ENCODE assay signal across 39 cellular contexts in the genomic region with DNA sequence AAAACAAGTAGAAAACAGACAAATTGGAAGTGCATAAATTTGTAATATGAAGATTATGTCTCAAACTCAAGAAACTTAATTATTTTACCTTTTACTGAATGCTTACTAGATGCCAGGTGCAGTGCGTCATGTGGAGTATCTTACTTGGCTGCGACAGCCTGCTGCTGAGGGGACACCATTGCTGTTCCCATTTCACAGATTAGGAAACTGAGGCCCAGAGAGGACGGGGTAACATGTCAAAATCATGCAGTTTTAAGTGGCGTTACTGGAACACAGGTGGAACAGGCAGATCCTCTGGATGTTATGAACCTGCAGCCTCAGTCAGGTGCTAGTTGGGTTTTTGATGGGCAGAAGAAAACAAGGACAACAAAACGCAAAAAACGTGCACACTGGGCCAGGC. TPM values are rescaled to one million over a fixed set of nuclear protein-coding genes. Genes with fewer than 3 reads are reported as not detected.
"Had no signal": no experiment of that assay in that cellular context is flagged by ENCODE, and none has a peak within 500 bp of the region (broad histone marks: within the 10 kb centered on the region; RNA-seq: fewer than 3 reads in every experiment).

No MANE protein-coding gene starts in this region.

- H3K27ac ChIP-seq: ascending aorta, cardiac muscle cell, VCaP had no signal

- FAIRE-seq: bronchial epithelial cell, TTC549 had no signal

- ATAC-seq: activated CD4-positive, alpha-beta T cell treated with anti-CD3 and anti-CD28 coated beads for 36 hours; activated CD4-positive, CD25-positive, alpha-beta regulatory T cell treated with anti-CD3 and anti-CD28 coated beads, Interleukin-2, amount 50 U/mL, for 24 hours; activated CD8-positive, alpha-beta memory T cell treated with anti-CD3 and anti-CD28 coated beads, Interleukin-2, amount 10 ng/mL, durations not matched to agents 7 days and 5 days; activated CD8-positive, alpha-beta T cell treated with anti-CD3 and anti-CD28 coated beads, Interleukin-2, amount 10 ng/mL, durations not matched to agents 7 days and 5 days; activated naive CD8-positive, alpha-beta T cell treated with anti-CD3 and anti-CD28 coated beads, Interleukin-2, amount 50 U/mL, for 24 hours had no signal

- H3K4me3 Mint-ChIP-seq: activated CD4-positive, alpha-beta memory T cell treated with anti-CD3 and anti-CD28 coated beads, Interleukin-2, amount 10 ng/mL, durations not matched to agents 7 days and 5 days; activated CD4-positive, alpha-beta T cell treated with anti-CD3 and anti-CD28 coated beads for 36 hours; activated CD4-positive, alpha-beta T cell treated with anti-CD3 and anti-CD28 coated beads, Interleukin-2, amount 10 ng/mL, durations not matched to agents 7 days and 5 days; activated CD8-positive, alpha-beta memory T cell treated with anti-CD3 and anti-CD28 coated beads, Interleukin-2, amount 10 ng/mL, durations not matched to agents 7 days and 5 days; activated CD8-positive, alpha-beta T cell treated with anti-CD3 and anti-CD28 coated beads, Interleukin-2, amount 10 ng/mL, durations not matched to agents 7 days and 5 days; activated naive CD4-positive, alpha-beta T cell treated with anti-CD3 and anti-CD28 coated beads, Interleukin-2, amount 10 ng/mL, durations not matched to agents 7 days and 5 days; activated naive CD4-positive, alpha-beta T cell treated with anti-CD3 and anti-CD28 coated beads, Interleukin-2, amount 50 U/mL, for 24 hours; activated naive CD8-positive, alpha-beta T cell; activated naive CD8-positive, alpha-beta T cell treated with anti-CD3 and anti-CD28 coated beads, Interleukin-2, amount 10 ng/mL, durations not matched to agents 7 days and 5 days; activated naive CD8-positive, alpha-beta T cell treated with anti-CD3 and anti-CD28 coated beads, Interleukin-2, amount 50 U/mL, for 24 hours; activated T-cell treated with anti-CD3 and anti-CD28 coated beads, Interleukin-2, amount 50 U/mL, for 24 hours; central memory CD8-positive, alpha-beta T cell; T-helper 1 cell treated with Interleukin-12 subunit alpha and Interleukin-12 subunit beta and Interleukin-4 antibody, amounts not matched to agents 30 μg/mL and 1 μg/mL, for 36 hours; T-helper 2 cell treated with Interferon-gamma antibody and Interleukin-4, amounts not matched to agents 5 μg/mL and 100 μg/mL, for 36 hours had no signal

- H3K27me3 ChIP-seq: ascending aorta, cardiac muscle cell had no signal

- H3K27me3 Mint-ChIP-seq: activated CD4-positive, alpha-beta T cell treated with anti-CD3 and anti-CD28 coated beads for 36 hours; activated naive CD4-positive, alpha-beta T cell treated with anti-CD3 and anti-CD28 coated beads, Interleukin-2, amount 50 U/mL, for 24 hours; activated naive CD8-positive, alpha-beta T cell; activated T-cell treated with anti-CD3 and anti-CD28 coated beads, Interleukin-2, amount 50 U/mL, for 24 hours; brain had no signal

- H3K9me3 Mint-ChIP-seq: activated CD4-positive, alpha-beta memory T cell treated with anti-CD3 and anti-CD28 coated beads, Interleukin-2, amount 10 ng/mL, durations not matched to agents 7 days and 5 days; activated CD4-positive, alpha-beta T cell treated with anti-CD3 and anti-CD28 coated beads, Interleukin-2, amount 10 ng/mL, durations not matched to agents 7 days and 5 days; activated naive CD4-positive, alpha-beta T cell treated with anti-CD3 and anti-CD28 coated beads, Interleukin-2, amount 10 ng/mL, durations not matched to agents 7 days and 5 days; activated naive CD4-positive, alpha-beta T cell treated with anti-CD3 and anti-CD28 coated beads, Interleukin-2, amount 50 U/mL, for 24 hours; activated naive CD8-positive, alpha-beta T cell treated with anti-CD3 and anti-CD28 coated beads, Interleukin-2, amount 10 ng/mL, durations not matched to agents 7 days and 5 days; activated naive CD8-positive, alpha-beta T cell treated with anti-CD3 and anti-CD28 coated beads, Interleukin-2, amount 50 U/mL, for 24 hours; activated T-cell treated with anti-CD3 and anti-CD28 coated beads, Interleukin-2, amount 50 U/mL, for 24 hours; activated T-helper 2 cell treated with anti-CD3 and anti-CD28 coated beads, Interferon-gamma antibody, Interleukin-2, Interleukin-4, amounts not matched to agents 10 μg/mL and 5 μg/mL and 100 μg/mL, durations not matched to agents 14 hours and 24 hours and 36 hours; central memory CD8-positive, alpha-beta T cell; T-helper 1 cell treated with Interleukin-12 subunit alpha and Interleukin-12 subunit beta and Interleukin-4 antibody, amounts not matched to agents 30 μg/mL and 1 μg/mL, for 36 hours; T-helper 2 cell treated with Interferon-gamma antibody and Interleukin-4, amounts not matched to agents 5 μg/mL and 100 μg/mL, for 36 hours had no signal

- H3K36me3 ChIP-seq: ascending aorta, cardiac muscle cell had no signal

- H3K9me3 ChIP-seq: ascending aorta had no signal

- H3K27ac Mint-ChIP-seq: activated CD4-positive, alpha-beta memory T cell treated with anti-CD3 and anti-CD28 coated beads, Interleukin-2, amount 10 ng/mL, durations not matched to agents 7 days and 5 days; activated CD4-positive, alpha-beta T cell treated with anti-CD3 and anti-CD28 coated beads for 36 hours; activated CD4-positive, alpha-beta T cell treated with anti-CD3 and anti-CD28 coated beads, Interleukin-2, amount 10 ng/mL, durations not matched to agents 7 days and 5 days; activated CD8-positive, alpha-beta memory T cell treated with anti-CD3 and anti-CD28 coated beads, Interleukin-2, amount 10 ng/mL, durations not matched to agents 7 days and 5 days; activated CD8-positive, alpha-beta T cell treated with anti-CD3 and anti-CD28 coated beads, Interleukin-2, amount 10 ng/mL, durations not matched to agents 7 days and 5 days; activated naive CD4-positive, alpha-beta T cell treated with anti-CD3 and anti-CD28 coated beads, Interleukin-2, amount 10 ng/mL, durations not matched to agents 7 days and 5 days; activated naive CD4-positive, alpha-beta T cell treated with anti-CD3 and anti-CD28 coated beads, Interleukin-2, amount 50 U/mL, for 24 hours; activated naive CD8-positive, alpha-beta T cell; activated naive CD8-positive, alpha-beta T cell treated with anti-CD3 and anti-CD28 coated beads, Interleukin-2, amount 10 ng/mL, durations not matched to agents 7 days and 5 days; activated naive CD8-positive, alpha-beta T cell treated with anti-CD3 and anti-CD28 coated beads, Interleukin-2, amount 50 U/mL, for 24 hours; activated T-cell treated with anti-CD3 and anti-CD28 coated beads, Interleukin-2, amount 50 U/mL, for 24 hours; activated T-helper 2 cell treated with anti-CD3 and anti-CD28 coated beads, Interferon-gamma antibody, Interleukin-2, Interleukin-4, amounts not matched to agents 10 μg/mL and 5 μg/mL and 100 μg/mL, durations not matched to agents 14 hours and 24 hours and 36 hours; brain; T-helper 1 cell treated with Interleukin-12 subunit alpha and Interleukin-12 subunit beta and Interleukin-4 antibody, amounts not matched to agents 30 μg/mL and 1 μg/mL, for 36 hours; T-helper 2 cell treated with Interferon-gamma antibody and Interleukin-4, amounts not matched to agents 5 μg/mL and 100 μg/mL, for 36 hours had no signal

- DNase-seq: activated CD4-positive, alpha-beta memory T cell treated with anti-CD3 and anti-CD28 coated beads, Interleukin-2, amount 10 ng/mL, durations not matched to agents 7 days and 5 days; activated CD4-positive, alpha-beta T cell treated with anti-CD3 and anti-CD28 coated beads for 1 hour; activated CD4-positive, alpha-beta T cell treated with anti-CD3 and anti-CD28 coated beads for 36 hours; activated CD4-positive, alpha-beta T cell treated with anti-CD3 and anti-CD28 coated beads for 48 hours; activated CD4-positive, alpha-beta T cell treated with anti-CD3 and anti-CD28 coated beads, Interleukin-2, amount 10 ng/mL, durations not matched to agents 7 days and 5 days; activated CD4-positive, alpha-beta T cell treated with anti-CD3 and anti-CD28 coated beads, Interleukin-2, amount 50 U/mL, for 48 hours; activated CD4-positive, CD25-positive, alpha-beta regulatory T cell; activated CD8-positive, alpha-beta memory T cell treated with anti-CD3 and anti-CD28 coated beads for 24 hours; activated CD8-positive, alpha-beta memory T cell treated with anti-CD3 and anti-CD28 coated beads, Interleukin-2, amount 10 ng/mL, durations not matched to agents 7 days and 5 days; activated CD8-positive, alpha-beta memory T cell treated with anti-CD3 and anti-CD28 coated beads, Interleukin-2, amount 50 U/mL, for 48 hours; activated CD8-positive, alpha-beta T cell treated with anti-CD3 and anti-CD28 coated beads, Interleukin-2, amount 10 ng/mL, durations not matched to agents 7 days and 5 days; activated effector memory CD4-positive, alpha-beta T cell treated with Interleukin-2 at 50 U/mL for 16 hours; activated gamma-delta T cell; activated naive CD4-positive, alpha-beta T cell treated with anti-CD3 and anti-CD28 coated beads, Interleukin-2, amount 10 ng/mL, durations not matched to agents 7 days and 5 days; activated naive CD4-positive, alpha-beta T cell treated with Interleukin-2 at 50 U/mL for 16 hours; activated naive CD8-positive, alpha-beta T cell treated with anti-CD3 and anti-CD28 coated beads, Interleukin-2, amount 10 ng/mL, durations not matched to agents 7 days and 5 days; activated naive CD8-positive, alpha-beta T cell treated with anti-CD3 and anti-CD28 coated beads, Interleukin-2, amount 50 U/mL, for 24 hours; activated T-cell treated with anti-CD3 and anti-CD28 coated beads, Interleukin-2, amount 50 U/mL, for 24 hours; activated T-cell treated with anti-CD3 and anti-CD28 coated beads, Interleukin-2, amount 50 U/mL, for 48 hours; amygdala; anterior cingulate cortex; caudate nucleus; cerebellar nuclear complex; T-helper 1 cell; T-helper 2 cell; T-helper 9 cell had no signal

- H3K36me3 Mint-ChIP-seq: activated CD8-positive, alpha-beta memory T cell treated with anti-CD3 and anti-CD28 coated beads, Interleukin-2, amount 10 ng/mL, durations not matched to agents 7 days and 5 days; activated naive CD4-positive, alpha-beta T cell treated with anti-CD3 and anti-CD28 coated beads, Interleukin-2, amount 50 U/mL, for 24 hours; activated naive CD8-positive, alpha-beta T cell; activated naive CD8-positive, alpha-beta T cell treated with anti-CD3 and anti-CD28 coated beads, Interleukin-2, amount 10 ng/mL, durations not matched to agents 7 days and 5 days; brain had no signal

- H3K4me3 ChIP-seq: ascending aorta, cardiac muscle cell had no signal

RNA-seq across cellular contexts. Expression of a gene that starts 18.6 kb away (rescaled TPM):
- total RNA-seq: activated CD4-positive, alpha-beta memory T cell treated with anti-CD3 and anti-CD28 coated beads, Interleukin-2, amount 10 ng/mL, durations not matched to agents 7 days and 5 days; activated CD4-positive, alpha-beta T cell treated with anti-CD3 and anti-CD28 coated beads for 36 hours; activated CD4-positive, alpha-beta T cell treated with anti-CD3 and anti-CD28 coated beads, Interleukin-2, amount 10 ng/mL, durations not matched to agents 7 days and 5 days; activated CD8-positive, alpha-beta memory T cell treated with anti-CD3 and anti-CD28 coated beads, Interleukin-2, amount 10 ng/mL, durations not matched to agents 7 days and 5 days; activated CD8-positive, alpha-beta T cell treated with anti-CD3 and anti-CD28 coated beads, Interleukin-2, amount 10 ng/mL, durations not matched to agents 7 days and 5 days; activated naive CD8-positive, alpha-beta T cell treated with anti-CD3 and anti-CD28 coated beads, Interleukin-2, amount 10 ng/mL, durations not matched to agents 7 days and 5 days; activated T-helper 2 cell treated with anti-CD3 and anti-CD28 coated beads, Interferon-gamma antibody, Interleukin-2, Interleukin-4, amounts not matched to agents 10 μg/mL and 5 μg/mL and 100 μg/mL, durations not matched to agents 14 hours and 24 hours and 36 hours; ascending aorta; bronchial epithelial cell; cardiac muscle cell had no signal
- polyA plus RNA-seq: cardiac muscle cell had no signal
